8 cellular contexts compared by ENCODE assay signal in the genomic region with DNA sequence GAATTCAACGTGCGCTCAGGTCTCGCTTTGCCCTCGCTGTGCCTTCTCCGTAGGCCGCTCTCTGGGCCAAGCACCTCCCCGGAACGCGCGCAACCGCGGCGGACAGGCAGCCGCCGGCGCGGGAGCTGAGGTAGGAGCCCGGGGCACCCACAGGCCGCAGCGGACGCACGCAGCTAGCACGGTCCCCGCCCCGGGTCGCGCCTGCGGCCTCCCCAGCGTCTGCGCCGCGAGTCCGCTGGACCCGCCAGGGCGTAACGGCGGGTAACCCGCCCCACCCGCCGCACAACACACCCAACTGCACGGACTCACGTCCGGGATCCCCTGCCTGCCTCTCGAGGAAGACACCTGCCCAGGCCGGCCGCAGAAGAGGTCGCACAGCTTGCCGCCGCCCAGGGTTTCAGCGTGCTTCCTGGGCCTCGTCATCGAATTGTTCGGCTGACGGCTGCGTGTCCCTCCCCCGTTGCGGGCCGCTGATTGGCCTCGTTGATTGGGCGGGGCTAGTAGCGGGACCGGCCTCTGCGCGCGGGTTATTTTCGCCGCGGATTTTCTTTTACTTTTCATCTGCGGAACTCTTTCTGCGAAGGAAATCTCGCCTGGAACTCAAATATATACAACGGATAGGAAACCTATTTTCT. TPM values are rescaled to one million over a fixed set of nuclear protein-coding genes. Genes with fewer than 3 reads are reported as not detected.
DNase-seq lines count a peak whose midpoint lies in the region; ATAC-seq and TF ChIP-seq lines count a peak whose summit lies in the region.

A gene with protein sequence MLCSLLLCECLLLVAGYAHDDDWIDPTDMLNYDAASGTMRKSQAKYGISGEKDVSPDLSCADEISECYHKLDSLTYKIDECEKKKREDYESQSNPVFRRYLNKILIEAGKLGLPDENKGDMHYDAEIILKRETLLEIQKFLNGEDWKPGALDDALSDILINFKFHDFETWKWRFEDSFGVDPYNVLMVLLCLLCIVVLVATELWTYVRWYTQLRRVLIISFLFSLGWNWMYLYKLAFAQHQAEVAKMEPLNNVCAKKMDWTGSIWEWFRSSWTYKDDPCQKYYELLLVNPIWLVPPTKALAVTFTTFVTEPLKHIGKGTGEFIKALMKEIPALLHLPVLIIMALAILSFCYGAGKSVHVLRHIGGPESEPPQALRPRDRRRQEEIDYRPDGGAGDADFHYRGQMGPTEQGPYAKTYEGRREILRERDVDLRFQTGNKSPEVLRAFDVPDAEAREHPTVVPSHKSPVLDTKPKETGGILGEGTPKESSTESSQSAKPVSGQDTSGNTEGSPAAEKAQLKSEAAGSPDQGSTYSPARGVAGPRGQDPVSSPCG (minus strand): TSS at position 433 of the 635 bp plus-strand sequence. CDS start 13,047 bp downstream, outside the sequence.

- H3K36me3 ChIP-seq in GM06990 (ENCODE audit: control insufficient read depth, insufficient read depth, low read length) = no peaks in the 10 kb centered on the region; the same call in 1 of the 2 replicates
- H3K36me3 ChIP-seq in osteoblast (ENCODE audit: insufficient read depth, low read length) = no peaks in the 10 kb centered on the region
- no peaks in the 10 kb centered on the region for H3K36me3 ChIP-seq in thoracic aorta

- H3K27me3 ChIP-seq in GM06990 (replicated peaks; ENCODE audit: control insufficient read depth, insufficient read depth, low read length) (no peaks in the 10 kb centered on the region), osteoblast (ENCODE audit: insufficient read depth, low read length) (no peaks in the 10 kb centered on the region), thoracic aorta (replicated peaks; ENCODE audit: insufficient read depth) (no peaks in the 10 kb centered on the region)

- TF ChIP-seq CTCF in GM06990 (IDR thresholded peaks at IDR 0.05; ENCODE audit: insufficient read depth, low read length, poor library complexity, severe bottlenecking) (no peak), osteoblast (IDR thresholded peaks at IDR 0.05; ENCODE audit: extremely low read depth, low read depth, low read length) (no peak), thoracic aorta (IDR thresholded peaks at IDR 0.05) (no peak)

- DNase-seq in GM06990 (ENCODE audit: extremely low read depth, insufficient read length) = peak; percentile 94
- peak; percentile 90 for DNase-seq in NCI-H1092 treated with DMSO at 0.1 percent for 48 hours (lab: John Stamatoyannopoulos, UW)
- peak; percentile 86 for DNase-seq in SKM-1 (lab: John Stamatoyannopoulos, UW; ENCODE audit: unreplicated experiment)
- DNase-seq in glomerular visceral epithelial cell (ENCODE audit: extremely low spot score) = peak; percentile 94
- peak; percentile 99 for DNase-seq in osteoblast (ENCODE audit: insufficient read length, low spot score, missing footprints)
- DNase-seq in thoracic aorta (ENCODE audit: low spot score) = peak; percentile 82

- no peaks in the 10 kb centered on the region for H4K20me1 ChIP-seq in osteoblast (ENCODE audit: insufficient read depth, low read length)

- peaks cover 13% of the 10 kb centered on the region for H3K36me3 Mint-ChIP-seq in activated naive CD8-positive, alpha-beta T cell

- ATAC-seq in HG02588 (IDR thresholded peaks at IDR 0.05; ENCODE audit: unreplicated experiment) (peak; percentile 91), thoracic aorta (ENCODE audit: insufficient number of reproducible peaks, low FRiP score, low read depth) (peak; percentile 94)

- H3K9me3 Mint-ChIP-seq in activated naive CD8-positive, alpha-beta T cell (ENCODE audit: low read depth) = no peaks in the 10 kb centered on the region

- H3K4me1 Mint-ChIP-seq in activated naive CD8-positive, alpha-beta T cell (ENCODE audit: low read depth) = peaks cover 29% of the 10 kb centered on the region

- H3K27ac ChIP-seq in osteoblast (ENCODE audit: low read depth, low read length) (peak within 1 kb of the TSS; percentile 85), thoracic aorta (peak within 1 kb of the TSS; percentile 87 to 93)

- peak within 1 kb of the TSS; percentile 87 for H3K27ac Mint-ChIP-seq in activated naive CD8-positive, alpha-beta T cell

- H3K9me3 ChIP-seq in osteoblast (ENCODE audit: low read depth, low read length) (no peaks in the 10 kb centered on the region), thoracic aorta (no peaks in the 10 kb centered on the region)

- H2AFZ ChIP-seq in osteoblast (ENCODE audit: low read length) = peak within 1 kb of the TSS; percentile 93

- peak within 1 kb of the TSS; percentile 91 for H3K4me2 ChIP-seq in osteoblast (ENCODE audit: insufficient read depth, low read length)

- H3K79me2 ChIP-seq in osteoblast (ENCODE audit: insufficient read depth, low read length) = peaks cover 42% of the 10 kb centered on the region

- peak within 1 kb of the TSS; percentile 88 for H3K4me3 Mint-ChIP-seq in activated naive CD8-positive, alpha-beta T cell

- H3K4me1 ChIP-seq in osteoblast (ENCODE audit: insufficient read depth, low read length) (peaks cover 8% of the 10 kb centered on the region), thoracic aorta (ENCODE audit: control insufficient read depth in 1 of 2, low read depth in 2 of 2) (peaks cover 10 to 23% of the 10 kb centered on the region in 2 donors)

- H3K4me3 ChIP-seq in GM06990 (replicated peaks; ENCODE audit: low read depth, low read length) (peak within 1 kb of the TSS; percentile 79), osteoblast (ENCODE audit: insufficient read depth, low read length) (peak within 1 kb of the TSS; percentile 94), thoracic aorta (peak within 1 kb of the TSS; percentile 70)

- peaks cover 2% of the 10 kb centered on the region for H3K27me3 Mint-ChIP-seq in activated naive CD8-positive, alpha-beta T cell

RNA-seq across cellular contexts. Expression of the gene that starts here (rescaled TPM):
- 30.1 and 32.6 TPM in 2 replicates for total RNA-seq in osteoblast
- 10 to 100 TPM; 25.5 to 36.4 TPM for total RNA-seq in thoracic aorta

Comparison
In these comparisons a context has a peak if more than half of its experiments do, and no peak if none do; other contexts are left out.
1. Peak in every context shown above with its lines: DNase-seq, ATAC-seq, H3K4me3 ChIP-seq and H3K27ac ChIP-seq.